In the genomic region with DNA sequence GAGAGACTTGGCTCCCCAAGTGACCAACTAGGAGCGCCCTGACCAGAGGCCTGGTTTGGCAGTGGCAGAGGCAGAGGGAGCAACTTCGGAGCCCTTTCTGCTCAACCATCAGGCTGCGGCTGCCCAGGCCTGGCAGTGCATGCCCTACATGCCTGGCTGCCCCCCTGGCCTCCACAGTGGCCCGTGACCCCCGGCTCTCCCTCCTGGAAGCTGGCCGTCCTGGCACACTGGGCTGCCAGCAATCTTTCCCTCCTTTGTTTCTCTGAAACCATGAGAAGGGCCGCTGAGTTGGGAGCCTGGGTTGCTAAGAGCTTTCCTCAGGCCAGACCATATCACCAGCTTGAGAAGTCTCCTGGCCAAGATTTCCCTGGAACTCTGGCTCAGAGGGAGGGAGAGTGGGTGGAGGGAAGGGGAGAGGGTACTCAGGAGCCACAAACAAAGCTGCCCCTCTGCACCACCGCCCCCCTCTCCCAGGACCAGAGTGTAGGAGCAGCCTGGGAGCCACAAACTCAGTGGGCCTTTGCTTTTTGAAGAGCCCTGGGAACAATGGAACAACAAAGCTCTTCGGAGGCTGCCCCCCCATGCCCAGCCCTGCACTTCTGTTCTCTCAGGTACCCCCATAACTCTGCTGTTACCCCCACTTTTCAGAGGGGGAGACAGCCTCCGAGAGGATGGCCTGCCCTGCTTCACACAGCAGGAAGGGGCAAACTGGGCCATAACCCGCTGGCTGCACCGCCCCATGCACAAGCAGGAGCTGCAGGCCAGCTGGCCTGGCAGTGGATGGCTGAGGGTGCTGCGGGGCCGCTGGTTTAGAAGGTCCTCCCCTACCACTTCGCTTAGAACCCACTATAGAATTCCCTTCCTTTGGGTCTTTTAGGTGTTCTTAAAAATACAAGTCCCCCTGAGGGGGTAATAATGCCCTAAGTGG, we compare ENCODE assay signal across 2 cellular contexts.
TF ChIP-seq lines count a peak whose summit lies in the region.

No MANE protein-coding gene starts in this region.

TF ChIP-seq in IMR-90, 13 proteins besides CTCF, POLR2A, EP300 and RAD21:
- TF ChIP-seq MAZ (IDR thresholded peaks at IDR 0.05; ENCODE audit: borderline replicate concordance, low read depth, low read length) (no peak), CEBPB (IDR thresholded peaks at IDR 0.05; ENCODE audit: low read depth, low read length) (no peak), BHLHE40 (IDR thresholded peaks at IDR 0.05; ENCODE audit: low read depth, low read length) (no peak), MAFK (IDR thresholded peaks at IDR 0.05; ENCODE audit: low read depth, low read length) (no peak), NFE2L2 (IDR thresholded peaks at IDR 0.05; ENCODE audit: low read depth, low read length) (no peak), MXI1 (IDR thresholded peaks at IDR 0.05; ENCODE audit: borderline replicate concordance, low read depth, low read length) (no peak), RFX5 (IDR thresholded peaks at IDR 0.05; ENCODE audit: low read depth, low read length) (no peak), RCOR1 (IDR thresholded peaks at IDR 0.05; ENCODE audit: insufficient replicate concordance, low read length) (no peak), SMC3 (IDR thresholded peaks at IDR 0.05; ENCODE audit: low read depth, low read length) (no peak), CHD1 (IDR thresholded peaks at IDR 0.05; ENCODE audit: low read depth, low read length) (no peak), FOS (IDR thresholded peaks at IDR 0.05; ENCODE audit: low read depth, low read length) (no peak)
- TF ChIP-seq, protein P1, sequence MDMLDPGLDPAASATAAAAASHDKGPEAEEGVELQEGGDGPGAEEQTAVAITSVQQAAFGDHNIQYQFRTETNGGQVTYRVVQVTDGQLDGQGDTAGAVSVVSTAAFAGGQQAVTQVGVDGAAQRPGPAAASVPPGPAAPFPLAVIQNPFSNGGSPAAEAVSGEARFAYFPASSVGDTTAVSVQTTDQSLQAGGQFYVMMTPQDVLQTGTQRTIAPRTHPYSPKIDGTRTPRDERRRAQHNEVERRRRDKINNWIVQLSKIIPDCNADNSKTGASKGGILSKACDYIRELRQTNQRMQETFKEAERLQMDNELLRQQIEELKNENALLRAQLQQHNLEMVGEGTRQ (IDR thresholded peaks at IDR 0.05; ENCODE audit: low read depth, low read length): no peak
TF ChIP-seq in IMR-90: peak in this region for 0.

TF ChIP-seq in H1, 55 proteins besides CTCF, POLR2A, EP300 and RAD21:
- TF ChIP-seq ZNF274 (IDR thresholded peaks at IDR 0.05; ENCODE audit: borderline replicate concordance, extremely low read depth, low read length): no peak
- no peak for TF ChIP-seq TAF1 (IDR thresholded peaks at IDR 0.05; ENCODE audit: low read depth, low read length)
- TF ChIP-seq SP1 (IDR thresholded peaks at IDR 0.05; ENCODE audit: low read depth, low read length): no peak
- TF ChIP-seq SIX5 (IDR thresholded peaks at IDR 0.05; ENCODE audit: low read depth, low read length): no peak
- TF ChIP-seq, protein P2, sequence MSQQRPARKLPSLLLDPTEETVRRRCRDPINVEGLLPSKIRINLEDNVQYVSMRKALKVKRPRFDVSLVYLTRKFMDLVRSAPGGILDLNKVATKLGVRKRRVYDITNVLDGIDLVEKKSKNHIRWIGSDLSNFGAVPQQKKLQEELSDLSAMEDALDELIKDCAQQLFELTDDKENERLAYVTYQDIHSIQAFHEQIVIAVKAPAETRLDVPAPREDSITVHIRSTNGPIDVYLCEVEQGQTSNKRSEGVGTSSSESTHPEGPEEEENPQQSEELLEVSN (IDR thresholded peaks at IDR 0.05): no peak
- no peak for TF ChIP-seq EGR1 (IDR thresholded peaks at IDR 0.05; ENCODE audit: borderline replicate concordance, low read depth, low read length)
- TF ChIP-seq HDAC2 (IDR thresholded peaks at IDR 0.05; ENCODE audit: borderline replicate concordance in 1 of 2, low read depth in 2 of 2, low read length in 2 of 2): no peak
- TF ChIP-seq SIRT6 (IDR thresholded peaks at IDR 0.05; ENCODE audit: low read length): no peak
